ENCODE assay signal across 9 cellular contexts in the genomic region with DNA sequence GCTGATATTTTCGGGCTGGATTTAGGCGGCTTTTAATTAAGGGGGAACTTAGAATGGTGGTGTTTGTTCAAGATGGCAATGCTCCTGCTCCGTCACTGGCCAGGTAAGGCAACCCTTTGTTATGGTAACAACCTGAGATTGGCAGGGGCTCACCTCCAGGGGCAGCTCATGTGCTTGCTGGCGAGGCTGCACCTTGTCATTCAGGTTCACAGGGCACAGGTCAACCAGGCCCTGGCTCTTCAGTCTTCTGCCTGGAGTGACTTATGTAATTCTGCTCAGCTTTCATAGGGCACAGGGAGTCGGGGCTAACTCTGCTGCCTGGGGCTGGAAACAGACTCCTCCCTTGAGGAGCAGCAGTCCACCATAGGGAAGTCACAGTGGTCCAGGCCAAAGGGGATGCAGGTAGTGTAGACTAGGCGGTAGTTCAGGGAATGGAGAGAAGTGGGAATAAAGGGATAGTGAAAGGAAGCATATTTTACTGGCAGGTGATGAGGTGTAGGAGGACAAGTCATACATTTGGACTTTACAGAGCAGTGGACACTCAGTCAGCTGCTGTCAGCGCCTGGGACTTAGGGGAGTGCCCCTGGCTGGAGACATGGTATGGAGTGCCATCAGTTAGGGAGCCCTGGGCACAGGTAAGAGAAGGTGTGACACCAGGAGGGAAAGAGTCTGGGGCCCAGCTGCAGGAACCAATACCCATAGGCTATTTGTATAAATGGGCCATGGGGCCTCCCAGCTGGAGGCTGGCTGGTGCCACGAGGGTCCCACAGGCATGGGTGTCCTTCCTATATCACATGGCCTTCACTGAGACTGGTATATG. TPM values are rescaled to one million over a fixed set of nuclear protein-coding genes. Genes with fewer than 3 reads are reported as not detected.
DNase-seq lines count a peak whose midpoint lies in the region; ATAC-seq and TF ChIP-seq lines count a peak whose summit lies in the region.
"Had no signal": no experiment of that assay in that cellular context is flagged by ENCODE, and none has a peak within 500 bp of the region (broad histone marks: within the 10 kb centered on the region; RNA-seq: fewer than 3 reads in every experiment).

No MANE protein-coding gene starts in this region.

- CTCF ChIA-PET in activated CD8-positive, alpha-beta memory T cell treated with anti-CD3 and anti-CD28 coated beads, Interleukin-2, amount 10 ng/mL, durations not matched to agents 7 days and 5 days (lab: Charles Lee): interaction anchor here (0.9 to 3.3 kb wide), 12 partner anchors 10 to 264 kb away, joined by 4 to 37 read pairs (median 7); a partner anchor contains a TSS
- CTCF ChIA-PET in RWPE1 (lab: Yijun Ruan, JAX): interaction anchor here (0.6 kb wide), 1 partner anchor 31 kb away, joined by 3 read pairs; no protein-coding TSS in a partner anchor

- H3K9me3 Mint-ChIP-seq in activated CD8-positive, alpha-beta memory T cell treated with anti-CD3 and anti-CD28 coated beads, Interleukin-2, amount 10 ng/mL, durations not matched to agents 7 days and 5 days (ENCODE audit: low read depth): no peaks in the 10 kb centered on the region
- no peaks in the 10 kb centered on the region for H3K9me3 Mint-ChIP-seq in stimulated activated memory B cell treated with anti-CD40 and anti-IgM and Interleukin-4, amounts not matched to agents 10 μg/mL and 1 μg/mL and 100 μg/mL, for 72 hours

- POLR2A ChIA-PET in RWPE1 (lab: Yijun Ruan, JAX; ENCODE audit: low non-redundant PET): interaction anchor here (1.4 kb wide), 1 partner anchor 10 kb away, joined by 4 read pairs; no protein-coding TSS in a partner anchor

- ATAC-seq in activated CD8-positive, alpha-beta memory T cell treated with anti-CD3 and anti-CD28 coated beads, Interleukin-2, amount 10 ng/mL, durations not matched to agents 7 days and 5 days: no peak
- ATAC-seq in stimulated activated memory B cell treated with anti-CD40 and anti-IgM and Interleukin-4, amounts not matched to agents 10 μg/mL and 1 μg/mL and 100 μg/mL, for 72 hours: no peak
- ATAC-seq in GM19328 (IDR thresholded peaks at IDR 0.05; ENCODE audit: unreplicated experiment): no peak
- ATAC-seq in GM21528 (IDR thresholded peaks at IDR 0.05; ENCODE audit: low FRiP score, unreplicated experiment): no peak

- peaks cover 17 to 26% (median 19%) of the 10 kb centered on the region in 3 donors for H3K36me3 ChIP-seq in esophagus squamous epithelium

- peaks cover 24% of the 10 kb centered on the region for H3K36me3 Mint-ChIP-seq in activated CD8-positive, alpha-beta memory T cell treated with anti-CD3 and anti-CD28 coated beads, Interleukin-2, amount 10 ng/mL, durations not matched to agents 7 days and 5 days
- H3K36me3 Mint-ChIP-seq in stimulated activated memory B cell treated with anti-CD40 and anti-IgM and Interleukin-4, amounts not matched to agents 10 μg/mL and 1 μg/mL and 100 μg/mL, for 72 hours: peaks cover 27% of the 10 kb centered on the region

- H3K4me3 Mint-ChIP-seq in activated CD8-positive, alpha-beta memory T cell treated with anti-CD3 and anti-CD28 coated beads, Interleukin-2, amount 10 ng/mL, durations not matched to agents 7 days and 5 days: peak overlapping the region; percentile 89
- peak overlapping the region; percentile 99 for H3K4me3 Mint-ChIP-seq in stimulated activated memory B cell treated with anti-CD40 and anti-IgM and Interleukin-4, amounts not matched to agents 10 μg/mL and 1 μg/mL and 100 μg/mL, for 72 hours

- TF ChIP-seq POLR2A in esophagus squamous epithelium (IDR thresholded peaks at IDR 0.05): no peak

- H3K9me3 ChIP-seq in esophagus squamous epithelium: no peaks in the 10 kb centered on the region

- H3K27me3 ChIP-seq in esophagus squamous epithelium: no peaks in the 10 kb centered on the region

- no peaks in the 10 kb centered on the region for H3K27me3 Mint-ChIP-seq in activated CD8-positive, alpha-beta memory T cell treated with anti-CD3 and anti-CD28 coated beads, Interleukin-2, amount 10 ng/mL, durations not matched to agents 7 days and 5 days
- no peaks in the 10 kb centered on the region for H3K27me3 Mint-ChIP-seq in stimulated activated memory B cell treated with anti-CD40 and anti-IgM and Interleukin-4, amounts not matched to agents 10 μg/mL and 1 μg/mL and 100 μg/mL, for 72 hours

- WGBS in esophagus squamous epithelium, 2 donors: 76 to 85% methylated on average over 5 to 6 of the region's 8 CpGs

- no peak for TF ChIP-seq CTCF in RWPE1 (conservative IDR thresholded peaks at IDR 0.05; ENCODE audit: low read depth)
- no peak for TF ChIP-seq CTCF in esophagus squamous epithelium (IDR thresholded peaks at IDR 0.05)

- no peak overlapping the region for H3K4me3 ChIP-seq in esophagus squamous epithelium

- peaks cover 31% of the 10 kb centered on the region for H3K4me1 Mint-ChIP-seq in activated CD8-positive, alpha-beta memory T cell treated with anti-CD3 and anti-CD28 coated beads, Interleukin-2, amount 10 ng/mL, durations not matched to agents 7 days and 5 days
- H3K4me1 Mint-ChIP-seq in stimulated activated memory B cell treated with anti-CD40 and anti-IgM and Interleukin-4, amounts not matched to agents 10 μg/mL and 1 μg/mL and 100 μg/mL, for 72 hours: peaks cover 43% of the 10 kb centered on the region

- intact Hi-C loops in esophagus squamous epithelium (cut with DNase I): no loop called here

- no peak for DNase-seq in activated CD8-positive, alpha-beta memory T cell treated with anti-CD3 and anti-CD28 coated beads, Interleukin-2, amount 10 ng/mL, durations not matched to agents 7 days and 5 days
- DNase-seq in activated CD8-positive, alpha-beta memory T cell treated with anti-CD3 and anti-CD28 coated beads, Interleukin-2, amount 50 U/mL, for 48 hours: no peak
- DNase-seq in RWPE1 (ENCODE audit: low spot score) (no peak), esophagus squamous epithelium (lab: John Stamatoyannopoulos, UW) (no peak), HuH-7 (ENCODE audit: low spot score) (no peak)
- DNase-seq: NCI-H526 treated with DMSO at 0.1 percent for 48 hours had no signal

- peak overlapping the region; percentile 96 for H3K27ac Mint-ChIP-seq in activated CD8-positive, alpha-beta memory T cell treated with anti-CD3 and anti-CD28 coated beads, Interleukin-2, amount 10 ng/mL, durations not matched to agents 7 days and 5 days
- H3K27ac Mint-ChIP-seq in stimulated activated memory B cell treated with anti-CD40 and anti-IgM and Interleukin-4, amounts not matched to agents 10 μg/mL and 1 μg/mL and 100 μg/mL, for 72 hours: peak overlapping the region; percentile 96

- peak overlapping the region; percentile 96; the same call in 1 of the 2 replicates for H3K27ac ChIP-seq in RWPE1
- H3K27ac ChIP-seq in esophagus squamous epithelium: peak overlapping the region in 3 of 4 donors; percentile 10 to 98 (median 21)

- H3K4me1 ChIP-seq in esophagus squamous epithelium: peaks cover 24 to 66% (median 25%) of the 10 kb centered on the region in 3 donors

RNA-seq across cellular contexts. Expression of a gene that starts 1.3 kb away (rescaled TPM):
- total RNA-seq in activated CD8-positive, alpha-beta memory T cell treated with anti-CD3 and anti-CD28 coated beads, Interleukin-2, amount 10 ng/mL, durations not matched to agents 7 days and 5 days: 100 to 1,000 TPM; 730 to 765 TPM
- total RNA-seq in esophagus squamous epithelium: 100 to 1,000 TPM; 410 to 807 (median 448) TPM

RNA-seq across cellular contexts. Expression of a gene that starts 35.2 kb away (rescaled TPM):
- total RNA-seq in activated CD8-positive, alpha-beta memory T cell treated with anti-CD3 and anti-CD28 coated beads, Interleukin-2, amount 10 ng/mL, durations not matched to agents 7 days and 5 days: 10 to 100 TPM in 1 of 2 experiments, 1 to 10 TPM in 1; 8.1 to 10.7 TPM
- 1 to 10 TPM in 3 of 4 donors, under 1 TPM in 1; 0.57 to 4.4 (median 2.9) TPM for total RNA-seq in esophagus squamous epithelium

RNA-seq across cellular contexts. Expression of a gene that starts 54.0 kb away (rescaled TPM):
- 10 to 100 TPM; 14.6 to 18.1 TPM for total RNA-seq in activated CD8-positive, alpha-beta memory T cell treated with anti-CD3 and anti-CD28 coated beads, Interleukin-2, amount 10 ng/mL, durations not matched to agents 7 days and 5 days
- total RNA-seq in esophagus squamous epithelium: 1 to 10 TPM in 2 of 4 donors, not detected in 2; 1.3 to 1.9 TPM

Comparison
In these comparisons a context has a peak if more than half of its experiments do, and no peak if none do; other contexts are left out.
1. RNA of a gene that starts 54.0 kb away (total RNA-seq): 14.6 to 18.1 TPM in activated CD8-positive, alpha-beta memory T cell treated with anti-CD3 and anti-CD28 coated beads, Interleukin-2, amount 10 ng/mL, durations not matched to agents 7 days and 5 days; 1.3 to 1.9 TPM in esophagus squamous epithelium; every median in the first group is over 4 times any median in the second.